ENCODE assay signal across 23 cellular contexts in genomic region chr1:5840551-5840914, GRCh38.
"Had no signal": no experiment of that assay in that cellular context is flagged by ENCODE, and none has a peak within 500 bp of the region (broad histone marks: within the 10 kb centered on the region; RNA-seq: fewer than 3 reads in every experiment).

No MANE protein-coding gene starts in this region.

- H3K4me3 Mint-ChIP-seq: dendritic cell treated with granulocyte-macrophage colony-stimulating factor and Interleukin-4, amounts not matched to agents 40 ng/mL and 50 ng/mL, for 4 days; effector memory CD8-positive, alpha-beta T cell; endodermal cell; mesothelial cell of epicardium had no signal

- H3K4me3 ChIP-seq: colonic mucosa, esophagus squamous epithelium, gastrocnemius medialis, heart right ventricle, left lung, lower lobe of right lung, mucosa of descending colon had no signal

- H3K9me3 ChIP-seq: colonic mucosa, esophagus squamous epithelium, gastrocnemius medialis, heart right ventricle, left lung, lower lobe of right lung, mucosa of descending colon had no signal

- H3K4me1 Mint-ChIP-seq: endodermal cell had no signal

- H3K27ac Mint-ChIP-seq: dendritic cell treated with granulocyte-macrophage colony-stimulating factor and Interleukin-4, amounts not matched to agents 40 ng/mL and 50 ng/mL, for 4 days; effector memory CD8-positive, alpha-beta T cell; endodermal cell; mesothelial cell of epicardium had no signal

- H3K27ac ChIP-seq: colonic mucosa, epithelial cell of prostate, esophagus squamous epithelium, gastrocnemius medialis, heart right ventricle, left lung, lower lobe of right lung had no signal

- H3K9me3 Mint-ChIP-seq: dendritic cell treated with granulocyte-macrophage colony-stimulating factor and Interleukin-4, amounts not matched to agents 40 ng/mL and 50 ng/mL, for 4 days; effector memory CD8-positive, alpha-beta T cell; endodermal cell; mesothelial cell of epicardium had no signal

- H3K27me3 ChIP-seq: colonic mucosa, gastrocnemius medialis had no signal

- H3K36me3 ChIP-seq: colonic mucosa, esophagus squamous epithelium, gastrocnemius medialis, heart right ventricle, left lung, lower lobe of right lung had no signal

- H3K4me1 ChIP-seq: colonic mucosa, esophagus squamous epithelium, gastrocnemius medialis, heart right ventricle, left lung, lower lobe of right lung had no signal

- DNase-seq: colonic mucosa; cortex of kidney; effector CD8-positive, alpha-beta T cell; effector memory CD8-positive, alpha-beta T cell; endodermal cell; erythroblast; esophagus squamous epithelium; foreskin fibroblast; foreskin melanocyte; gastrocnemius medialis; glutamatergic neuron; head of caudate nucleus; heart right ventricle; hippocampal formation; left cardiac atrium; left ventricle myocardium superior; lower lobe of right lung; mesenchymal stem cell had no signal

- H3K36me3 Mint-ChIP-seq: mesothelial cell of epicardium had no signal
